ENCODE assay signal across 9 cellular contexts in the genomic region with DNA sequence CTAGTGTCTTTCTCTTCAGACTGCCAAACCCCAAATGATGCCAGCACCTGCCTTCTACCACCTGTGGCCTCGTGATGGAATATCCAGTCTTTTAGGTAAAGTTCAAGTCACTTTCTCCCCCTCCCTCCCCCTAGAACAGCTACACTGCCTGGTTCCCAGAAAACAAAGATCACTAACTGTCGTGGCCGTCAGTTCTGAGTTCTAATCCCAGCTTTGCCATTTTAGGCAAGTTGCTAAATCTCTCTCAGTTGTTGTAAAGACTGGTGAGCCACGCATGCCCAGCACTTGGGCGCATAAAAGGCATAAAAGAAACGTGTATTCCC. TPM values are rescaled to one million over a fixed set of nuclear protein-coding genes. Genes with fewer than 3 reads are reported as not detected.
DNase-seq lines count a peak whose midpoint lies in the region; ATAC-seq, FAIRE-seq and TF ChIP-seq lines count a peak whose summit lies in the region.
"Had no signal": no experiment of that assay in that cellular context is flagged by ENCODE, and none has a peak within 500 bp of the region (broad histone marks: within the 10 kb centered on the region; RNA-seq: fewer than 3 reads in every experiment).

No MANE protein-coding gene starts in this region.

- peak overlapping the region; percentile 96 for H3K4me3 Mint-ChIP-seq in astrocyte (ENCODE audit: unreplicated experiment)
- peak overlapping the region; percentile 99 for H3K4me3 Mint-ChIP-seq in mesothelial cell of epicardium

- peak overlapping the region; percentile 96 for H3K27ac Mint-ChIP-seq in astrocyte (ENCODE audit: unreplicated experiment)
- H3K27ac Mint-ChIP-seq in mesothelial cell of epicardium, result peak overlapping the region; percentile 96

- H3K36me3 Mint-ChIP-seq in astrocyte (ENCODE audit: low read depth, unreplicated experiment) (peaks cover 6% of the 10 kb centered on the region), mesothelial cell of epicardium (peaks cover 9% of the 10 kb centered on the region)

- H3K9ac ChIP-seq in astrocyte (ENCODE audit: low read length), result peak overlapping the region; percentile 85

- H2AFZ ChIP-seq in astrocyte (ENCODE audit: low read depth, low read length), result peak overlapping the region; percentile 7

- H3K27ac ChIP-seq in left ventricle myocardium inferior (replicated peaks) (peak overlapping the region; percentile 100), astrocyte (ENCODE audit: low read depth, low read length) (peak overlapping the region; percentile 98), vagina (peak overlapping the region; percentile 99)

- peaks cover 11% of the 10 kb centered on the region for H4K20me1 ChIP-seq in astrocyte (ENCODE audit: insufficient read depth, low read length)

- no peaks in the 10 kb centered on the region for H3K36me3 ChIP-seq in left ventricle myocardium inferior
- H3K36me3 ChIP-seq in astrocyte (ENCODE audit: insufficient read depth, low read length), result no peaks in the 10 kb centered on the region
- no peaks in the 10 kb centered on the region for H3K36me3 ChIP-seq in vagina

- ATAC-seq in Right ventricle myocardium superior (ENCODE audit: poor library complexity), result no peak
- no peak for ATAC-seq in GM18502 (IDR thresholded peaks at IDR 0.05; ENCODE audit: poor library complexity, unreplicated experiment)

- intact Hi-C loops in left ventricle myocardium inferior (cut with micrococcal nuclease), result loop anchor here (10.0 kb wide), 1 partner anchor 135 kb away; no protein-coding TSS in a partner anchor
- intact Hi-C loops in Right ventricle myocardium superior (cut with DNase I), result loop anchor here (10.0 kb wide), 1 partner anchor 75 kb away; a partner anchor contains a TSS
- intact Hi-C loops in vagina (cut with DNase I), result loop anchor here (5.0 to 10.0 kb wide), 4 partner anchors 37 to 235 kb away; a partner anchor contains a TSS

- peaks cover 34% of the 10 kb centered on the region for H3K4me1 Mint-ChIP-seq in astrocyte (ENCODE audit: low read depth, unreplicated experiment)
- H3K4me1 Mint-ChIP-seq in mesothelial cell of epicardium, result peaks cover 43% of the 10 kb centered on the region

- H3K9me3 ChIP-seq in left ventricle myocardium inferior (replicated peaks) (no peaks in the 10 kb centered on the region), astrocyte (ENCODE audit: insufficient read depth, low read depth, low read length) (no peaks in the 10 kb centered on the region), vagina (no peaks in the 10 kb centered on the region)

- H3K9me3 Mint-ChIP-seq in astrocyte (ENCODE audit: unreplicated experiment), result peaks cover 4% of the 10 kb centered on the region
- no peaks in the 10 kb centered on the region for H3K9me3 Mint-ChIP-seq in mesothelial cell of epicardium

- TF ChIP-seq CTCF in left ventricle myocardium inferior (IDR thresholded peaks at IDR 0.05; ENCODE audit: borderline replicate concordance) (no peak), astrocyte (IDR thresholded peaks at IDR 0.05; ENCODE audit: insufficient read depth, low read depth, low read length) (no peak), mesothelial cell of epicardium (IDR thresholded peaks at IDR 0.05; ENCODE audit: unreplicated experiment) (no peak), vagina (IDR thresholded peaks at IDR 0.05) (no peak)

- no peak for TF ChIP-seq POLR2A in vagina (IDR thresholded peaks at IDR 0.05)

- peaks cover 70% of the 10 kb centered on the region for H3K4me1 ChIP-seq in left ventricle myocardium inferior
- peaks cover 30% of the 10 kb centered on the region for H3K4me1 ChIP-seq in astrocyte (ENCODE audit: insufficient read depth, low read length)
- H3K4me1 ChIP-seq in vagina, result peaks cover 53% of the 10 kb centered on the region

- DNase-seq in left ventricle myocardium inferior (no peak), Right ventricle myocardium superior (no peak), astrocyte (ENCODE audit: low read depth) (no peak), mesothelial cell of epicardium (ENCODE audit: low spot score in 2 of 2, unreplicated experiment in 2 of 2) (no peak), vagina (ENCODE audit: extremely low spot score in 2 of 2) (no peak), LoVo (ENCODE audit: low spot score) (no peak), SKM-1 (lab: John Stamatoyannopoulos, UW; ENCODE audit: unreplicated experiment) (no peak)

- peak overlapping the region; percentile 82 for H3K4me2 ChIP-seq in astrocyte (ENCODE audit: low read length)

- no peaks in the 10 kb centered on the region for H3K27me3 Mint-ChIP-seq in astrocyte (ENCODE audit: low read depth, unreplicated experiment)
- H3K27me3 Mint-ChIP-seq in mesothelial cell of epicardium (ENCODE audit: low read depth), result no peaks in the 10 kb centered on the region

- H3K27me3 ChIP-seq in left ventricle myocardium inferior (ENCODE audit: low read depth) (no peaks in the 10 kb centered on the region), astrocyte (ENCODE audit: insufficient read depth, low read length) (no peaks in the 10 kb centered on the region), vagina (no peaks in the 10 kb centered on the region)

- peak overlapping the region; percentile 97 for H3K4me3 ChIP-seq in left ventricle myocardium inferior
- H3K4me3 ChIP-seq in astrocyte (ENCODE audit: insufficient read depth, low read depth, low read length), result peak overlapping the region; percentile 5
- H3K4me3 ChIP-seq in vagina, result peak overlapping the region in 1 of 2 donors; percentile 74

- peaks cover 35% of the 10 kb centered on the region for H3K79me2 ChIP-seq in astrocyte (ENCODE audit: insufficient read depth, low read length)

- no peak for FAIRE-seq in astrocyte (lab: Jason Lieb, UNC)
- FAIRE-seq: bronchial epithelial cell had no signal

RNA-seq across cellular contexts. Expression of a gene that starts 0.6 kb away (rescaled TPM):
- total RNA-seq in left ventricle myocardium inferior (54.6 TPM), Right ventricle myocardium superior (59.6 TPM), astrocyte (87.1 and 87.6 TPM in 2 replicates), mesothelial cell of epicardium (64.8 to 68.5 TPM (median 68.5 TPM) in 3 replicates), vagina (52.1 TPM)

RNA-seq across cellular contexts. Expression of a gene that starts 6.0 kb away (rescaled TPM):
- total RNA-seq in left ventricle myocardium inferior (363 TPM), Right ventricle myocardium superior (390 TPM), astrocyte (259 and 271 TPM in 2 replicates), mesothelial cell of epicardium (97.8 to 103 TPM (median 101 TPM) in 3 replicates), vagina (93.8 TPM)

RNA-seq across cellular contexts. Expression of a gene that starts 24.9 kb away (rescaled TPM):
- total RNA-seq in left ventricle myocardium inferior, result 1.2 TPM
- 1.4 TPM for total RNA-seq in Right ventricle myocardium superior
- total RNA-seq in astrocyte, result 3.4 and 10.8 TPM in 2 replicates
- total RNA-seq in mesothelial cell of epicardium, result 9.0 to 10.5 TPM (median 10.4 TPM) in 3 replicates
- 6.4 TPM for total RNA-seq in vagina
